29 cellular contexts compared by ENCODE assay signal in genomic region chr1:97560714-97561113, GRCh38.
"Had no signal": no experiment of that assay in that cellular context is flagged by ENCODE, and none has a peak within 500 bp of the region (broad histone marks: within the 10 kb centered on the region; RNA-seq: fewer than 3 reads in every experiment).

No MANE protein-coding gene starts in this region.

- H3K27me3 Mint-ChIP-seq: progenitor cell of endocrine pancreas; stimulated activated naive B cell treated with anti-CD40 and anti-IgM and Interleukin-4, amounts not matched to agents 10 μg/mL and 1 μg/mL and 100 μg/mL, for 72 hours; stimulated activated naive CD8-positive, alpha-beta T cell treated with anti-CD3 and anti-CD28 coated beads, Interleukin-15, Interleukin-2, amounts not matched to agents 100 ng/mL and 50 ng/mL, for 24 hours had no signal

- H3K4me2 ChIP-seq: neural progenitor cell, smooth muscle cell had no signal

- H3K9me3 Mint-ChIP-seq: natural killer cell; neural progenitor cell; stimulated activated effector memory CD8-positive, alpha-beta T cell treated with anti-CD3 and anti-CD28 coated beads, Interleukin-12 subunit alpha, Interleukin-12 subunit beta, amount 100 ng/mL, for 72 hours; stimulated activated naive B cell treated with anti-CD40 and anti-IgM and Interleukin-4, amounts not matched to agents 10 μg/mL and 1 μg/mL and 100 μg/mL, for 72 hours; stimulated activated naive CD8-positive, alpha-beta T cell treated with anti-CD3 and anti-CD28 coated beads, Interleukin-15, Interleukin-2, amounts not matched to agents 100 ng/mL and 50 ng/mL, for 24 hours had no signal

- ATAC-seq: natural killer cell; psoas muscle; right cardiac atrium; sciatic nerve; stimulated activated effector memory CD8-positive, alpha-beta T cell treated with anti-CD3 and anti-CD28 coated beads, Interleukin-12 subunit alpha, Interleukin-12 subunit beta, amount 100 ng/mL, for 72 hours; stimulated activated naive B cell treated with anti-CD40 and anti-IgM and Interleukin-4, amounts not matched to agents 10 μg/mL and 1 μg/mL and 100 μg/mL, for 72 hours had no signal

- H3K4me3 ChIP-seq: neural progenitor cell, ovary, psoas muscle, skin epidermis, smooth muscle cell, spleen, stomach, thoracic aorta, thyroid gland, tibial nerve, upper lobe of left lung, vagina had no signal

- H3K36me3 Mint-ChIP-seq: natural killer cell; neural progenitor cell; stimulated activated effector memory CD8-positive, alpha-beta T cell treated with anti-CD3 and anti-CD28 coated beads, Interleukin-12 subunit alpha, Interleukin-12 subunit beta, amount 100 ng/mL, for 72 hours had no signal

- FAIRE-seq: urothelium cell line had no signal

- H2AFZ ChIP-seq: neural progenitor cell, parathyroid adenoma had no signal

- DNase-seq: natural killer cell; occipital lobe; ovary; posterior cingulate gyrus; psoas muscle; right cardiac atrium; spleen; stimulated activated CD4-positive, alpha-beta T cell treated with anti-CD3 and anti-CD28 coated beads, Interleukin-12 subunit alpha, Interleukin-12 subunit beta, amount 100 ng/mL, for 4 hours; stimulated activated CD4-positive, alpha-beta T cell treated with anti-CD3 and anti-CD28 coated beads, Interleukin-1b, Interleukin-23, amount 100 ng/mL, for 48 hours; stimulated activated CD4-positive, alpha-beta T cell treated with anti-CD3 and anti-CD28 coated beads, Interleukin-4, amount 100 ng/mL, for 1 hour; stimulated activated naive B cell treated with anti-CD40 and anti-IgM and Interleukin-4, amounts not matched to agents 10 μg/mL and 1 μg/mL and 100 μg/mL, for 72 hours; stimulated activated naive CD4-positive, alpha-beta T cell treated with Interleukin-2 at 50 U/mL for 16 hours; stomach; thyroid gland; trophoblast cell; upper lobe of left lung had no signal

- H3K9me3 ChIP-seq: ovary, psoas muscle, stomach, thoracic aorta, thyroid gland, tibial nerve, upper lobe of left lung, vagina had no signal

- H3K27ac ChIP-seq: neural progenitor cell, ovary, parathyroid adenoma, psoas muscle, skin epidermis, spleen, stomach, thoracic aorta, thyroid gland, tibial nerve, upper lobe of left lung, vagina had no signal

- H3K27ac Mint-ChIP-seq: nephron; neural progenitor cell; progenitor cell of endocrine pancreas; stimulated activated effector memory CD8-positive, alpha-beta T cell treated with anti-CD3 and anti-CD28 coated beads, Interleukin-12 subunit alpha, Interleukin-12 subunit beta, amount 100 ng/mL, for 72 hours; stimulated activated naive B cell treated with anti-CD40 and anti-IgM and Interleukin-4, amounts not matched to agents 10 μg/mL and 1 μg/mL and 100 μg/mL, for 72 hours; stimulated activated naive CD8-positive, alpha-beta T cell treated with anti-CD3 and anti-CD28 coated beads, Interleukin-15, Interleukin-2, amounts not matched to agents 100 ng/mL and 50 ng/mL, for 24 hours had no signal

- H3K9ac ChIP-seq: neural progenitor cell, parathyroid adenoma had no signal

- H3K79me2 ChIP-seq: parathyroid adenoma had no signal

- H3K4me1 Mint-ChIP-seq: nephron; neural progenitor cell; stimulated activated effector memory CD8-positive, alpha-beta T cell treated with anti-CD3 and anti-CD28 coated beads, Interleukin-12 subunit alpha, Interleukin-12 subunit beta, amount 100 ng/mL, for 72 hours; stimulated activated naive B cell treated with anti-CD40 and anti-IgM and Interleukin-4, amounts not matched to agents 10 μg/mL and 1 μg/mL and 100 μg/mL, for 72 hours had no signal

- H3K27me3 ChIP-seq: neural progenitor cell, ovary, spleen, stomach, thyroid gland, tibial nerve, upper lobe of left lung, vagina had no signal

- H3K4me1 ChIP-seq: neural progenitor cell, parathyroid adenoma, psoas muscle, spleen, stomach, thyroid gland, tibial nerve, upper lobe of left lung, vagina had no signal

- H3K36me3 ChIP-seq: neural progenitor cell, ovary, thoracic aorta, thyroid gland, vagina had no signal

- H3K4me3 Mint-ChIP-seq: natural killer cell; nephron; neural progenitor cell; stimulated activated effector memory CD8-positive, alpha-beta T cell treated with anti-CD3 and anti-CD28 coated beads, Interleukin-12 subunit alpha, Interleukin-12 subunit beta, amount 100 ng/mL, for 72 hours; stimulated activated naive B cell treated with anti-CD40 and anti-IgM and Interleukin-4, amounts not matched to agents 10 μg/mL and 1 μg/mL and 100 μg/mL, for 72 hours; stimulated activated naive CD8-positive, alpha-beta T cell treated with anti-CD3 and anti-CD28 coated beads, Interleukin-15, Interleukin-2, amounts not matched to agents 100 ng/mL and 50 ng/mL, for 24 hours had no signal
